1 cellular context compared by ENCODE assay signal in the genomic region with DNA sequence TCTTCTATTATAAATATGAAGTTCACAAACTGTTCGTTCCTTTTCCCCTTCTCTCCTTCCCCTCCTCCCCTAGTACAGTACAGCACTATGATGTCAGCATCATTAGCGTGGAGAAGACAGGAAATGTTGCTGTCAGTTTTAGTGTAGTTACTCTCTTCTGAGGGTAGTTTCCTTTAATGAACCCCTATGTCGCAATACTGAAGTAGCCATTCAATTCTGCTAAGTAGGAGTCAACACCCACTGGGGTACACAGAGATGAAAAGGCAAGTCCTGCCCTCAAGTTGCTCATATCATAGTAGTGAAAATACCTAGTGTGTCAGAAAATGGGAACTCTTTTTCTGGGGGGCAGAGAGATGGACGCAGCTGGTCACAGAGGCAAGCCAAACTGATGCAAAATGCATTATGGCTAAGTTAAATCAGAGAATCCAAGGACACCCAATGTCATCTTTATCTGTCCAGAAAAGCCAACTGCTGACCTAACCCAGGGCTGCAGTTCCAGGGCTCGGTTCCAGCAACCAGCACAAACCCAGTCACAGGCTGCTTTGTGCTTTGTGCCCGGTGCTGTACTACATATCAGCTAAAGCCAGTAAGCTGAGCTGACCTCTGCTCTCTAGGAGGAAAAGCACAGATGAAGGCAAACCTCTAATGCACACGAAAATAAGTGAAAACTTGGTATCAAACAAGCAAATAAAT.
TF ChIP-seq lines count a peak whose summit lies in the region.

No MANE protein-coding gene starts in this region.

TF ChIP-seq in K562, 482 proteins besides CTCF, POLR2A, EP300 and RAD21 (continued from another document):
- TF ChIP-seq, protein P1, sequence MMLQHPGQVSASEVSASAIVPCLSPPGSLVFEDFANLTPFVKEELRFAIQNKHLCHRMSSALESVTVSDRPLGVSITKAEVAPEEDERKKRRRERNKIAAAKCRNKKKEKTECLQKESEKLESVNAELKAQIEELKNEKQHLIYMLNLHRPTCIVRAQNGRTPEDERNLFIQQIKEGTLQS (IDR thresholded peaks at IDR 0.05): peak; percentile 24; the same call in 1 of the 2 replicates
- TF ChIP-seq, protein P1 (CRISPR knock-in tag; conservative IDR thresholded peaks at IDR 0.05): no peak
- TF ChIP-seq, protein P2, sequence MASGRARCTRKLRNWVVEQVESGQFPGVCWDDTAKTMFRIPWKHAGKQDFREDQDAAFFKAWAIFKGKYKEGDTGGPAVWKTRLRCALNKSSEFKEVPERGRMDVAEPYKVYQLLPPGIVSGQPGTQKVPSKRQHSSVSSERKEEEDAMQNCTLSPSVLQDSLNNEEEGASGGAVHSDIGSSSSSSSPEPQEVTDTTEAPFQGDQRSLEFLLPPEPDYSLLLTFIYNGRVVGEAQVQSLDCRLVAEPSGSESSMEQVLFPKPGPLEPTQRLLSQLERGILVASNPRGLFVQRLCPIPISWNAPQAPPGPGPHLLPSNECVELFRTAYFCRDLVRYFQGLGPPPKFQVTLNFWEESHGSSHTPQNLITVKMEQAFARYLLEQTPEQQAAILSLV (tag; IDR thresholded peaks at IDR 0.05): peak; percentile 49; the same call in 1 of the 2 replicates
- TF ChIP-seq POLR2B (IDR thresholded peaks at IDR 0.05; ENCODE audit: low read depth, partially characterized antibody): no peak
- TF ChIP-seq ZNF24 (IDR thresholded peaks at IDR 0.05): no peak
- TF ChIP-seq, protein P3, sequence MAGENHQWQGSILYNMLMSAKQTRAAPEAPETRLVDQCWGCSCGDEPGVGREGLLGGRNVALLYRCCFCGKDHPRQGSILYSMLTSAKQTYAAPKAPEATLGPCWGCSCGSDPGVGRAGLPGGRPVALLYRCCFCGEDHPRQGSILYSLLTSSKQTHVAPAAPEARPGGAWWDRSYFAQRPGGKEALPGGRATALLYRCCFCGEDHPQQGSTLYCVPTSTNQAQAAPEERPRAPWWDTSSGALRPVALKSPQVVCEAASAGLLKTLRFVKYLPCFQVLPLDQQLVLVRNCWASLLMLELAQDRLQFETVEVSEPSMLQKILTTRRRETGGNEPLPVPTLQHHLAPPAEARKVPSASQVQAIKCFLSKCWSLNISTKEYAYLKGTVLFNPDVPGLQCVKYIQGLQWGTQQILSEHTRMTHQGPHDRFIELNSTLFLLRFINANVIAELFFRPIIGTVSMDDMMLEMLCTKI (IDR thresholded peaks at IDR 0.05; ENCODE audit: partially characterized antibody): no peak
- TF ChIP-seq DACH1 (IDR thresholded peaks at IDR 0.05; ENCODE audit: partially characterized antibody): no peak
- no peak for TF ChIP-seq NCOA6 (IDR thresholded peaks at IDR 0.05)
- TF ChIP-seq ZNF780A (CRISPR knock-in tag; IDR thresholded peaks at IDR 0.05): no peak
- TF ChIP-seq POLR2AphosphoS2 (IDR thresholded peaks at IDR 0.05; ENCODE audit: low read length): no peak
- TF ChIP-seq, protein P4, sequence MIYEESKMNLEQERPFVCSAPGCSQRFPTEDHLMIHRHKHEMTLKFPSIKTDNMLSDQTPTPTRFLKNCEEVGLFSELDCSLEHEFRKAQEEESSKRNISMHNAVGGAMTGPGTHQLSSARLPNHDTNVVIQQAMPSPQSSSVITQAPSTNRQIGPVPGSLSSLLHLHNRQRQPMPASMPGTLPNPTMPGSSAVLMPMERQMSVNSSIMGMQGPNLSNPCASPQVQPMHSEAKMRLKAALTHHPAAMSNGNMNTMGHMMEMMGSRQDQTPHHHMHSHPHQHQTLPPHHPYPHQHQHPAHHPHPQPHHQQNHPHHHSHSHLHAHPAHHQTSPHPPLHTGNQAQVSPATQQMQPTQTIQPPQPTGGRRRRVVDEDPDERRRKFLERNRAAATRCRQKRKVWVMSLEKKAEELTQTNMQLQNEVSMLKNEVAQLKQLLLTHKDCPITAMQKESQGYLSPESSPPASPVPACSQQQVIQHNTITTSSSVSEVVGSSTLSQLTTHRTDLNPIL (CRISPR knock-in tag; IDR thresholded peaks at IDR 0.05): no peak
- TF ChIP-seq NFRKB (IDR thresholded peaks at IDR 0.05; ENCODE audit: low read depth): no peak
- no peak for TF ChIP-seq TCF3 (CRISPR knock-in tag; IDR thresholded peaks at IDR 0.05)
- TF ChIP-seq ZNF408 (CRISPR knock-in tag; IDR thresholded peaks at IDR 0.05; ENCODE audit: low read depth): no peak
- TF ChIP-seq ZNF324 (CRISPR knock-in tag; IDR thresholded peaks at IDR 0.05): no peak
- no peak for TF ChIP-seq HNRNPL (IDR thresholded peaks at IDR 0.05; ENCODE audit: low read depth, low read length)
- no peak for TF ChIP-seq ZNF140 (CRISPR knock-in tag; IDR thresholded peaks at IDR 0.05)
- no peak for TF ChIP-seq CBX3 (IDR thresholded peaks at IDR 0.05; ENCODE audit: borderline replicate concordance in 1 of 2, low read length in 2 of 2)
- TF ChIP-seq, protein P5, sequence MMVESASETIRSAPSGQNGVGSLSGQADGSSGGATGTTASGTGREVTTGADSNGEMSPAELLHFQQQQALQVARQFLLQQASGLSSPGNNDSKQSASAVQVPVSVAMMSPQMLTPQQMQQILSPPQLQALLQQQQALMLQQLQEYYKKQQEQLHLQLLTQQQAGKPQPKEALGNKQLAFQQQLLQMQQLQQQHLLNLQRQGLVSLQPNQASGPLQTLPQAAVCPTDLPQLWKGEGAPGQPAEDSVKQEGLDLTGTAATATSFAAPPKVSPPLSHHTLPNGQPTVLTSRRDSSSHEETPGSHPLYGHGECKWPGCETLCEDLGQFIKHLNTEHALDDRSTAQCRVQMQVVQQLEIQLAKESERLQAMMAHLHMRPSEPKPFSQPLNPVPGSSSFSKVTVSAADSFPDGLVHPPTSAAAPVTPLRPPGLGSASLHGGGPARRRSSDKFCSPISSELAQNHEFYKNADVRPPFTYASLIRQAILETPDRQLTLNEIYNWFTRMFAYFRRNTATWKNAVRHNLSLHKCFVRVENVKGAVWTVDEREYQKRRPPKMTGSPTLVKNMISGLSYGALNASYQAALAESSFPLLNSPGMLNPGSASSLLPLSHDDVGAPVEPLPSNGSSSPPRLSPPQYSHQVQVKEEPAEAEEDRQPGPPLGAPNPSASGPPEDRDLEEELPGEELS (CRISPR knock-in tag; IDR thresholded peaks at IDR 0.05; ENCODE audit: borderline replicate concordance): no peak
- TF ChIP-seq, protein P6, sequence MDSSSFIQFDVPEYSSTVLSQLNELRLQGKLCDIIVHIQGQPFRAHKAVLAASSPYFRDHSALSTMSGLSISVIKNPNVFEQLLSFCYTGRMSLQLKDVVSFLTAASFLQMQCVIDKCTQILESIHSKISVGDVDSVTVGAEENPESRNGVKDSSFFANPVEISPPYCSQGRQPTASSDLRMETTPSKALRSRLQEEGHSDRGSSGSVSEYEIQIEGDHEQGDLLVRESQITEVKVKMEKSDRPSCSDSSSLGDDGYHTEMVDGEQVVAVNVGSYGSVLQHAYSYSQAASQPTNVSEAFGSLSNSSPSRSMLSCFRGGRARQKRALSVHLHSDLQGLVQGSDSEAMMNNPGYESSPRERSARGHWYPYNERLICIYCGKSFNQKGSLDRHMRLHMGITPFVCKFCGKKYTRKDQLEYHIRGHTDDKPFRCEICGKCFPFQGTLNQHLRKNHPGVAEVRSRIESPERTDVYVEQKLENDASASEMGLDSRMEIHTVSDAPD (CRISPR knock-in tag; IDR thresholded peaks at IDR 0.05): no peak
- TF ChIP-seq CEBPG (CRISPR knock-in tag; IDR thresholded peaks at IDR 0.05): no peak
- peak; percentile 81 to 89 for TF ChIP-seq CEBPG (tag; conservative IDR thresholded peaks at IDR 0.05 in 1 of 2, IDR thresholded peaks at IDR 0.05 in 1 of 2)
- TF ChIP-seq, protein P7, sequence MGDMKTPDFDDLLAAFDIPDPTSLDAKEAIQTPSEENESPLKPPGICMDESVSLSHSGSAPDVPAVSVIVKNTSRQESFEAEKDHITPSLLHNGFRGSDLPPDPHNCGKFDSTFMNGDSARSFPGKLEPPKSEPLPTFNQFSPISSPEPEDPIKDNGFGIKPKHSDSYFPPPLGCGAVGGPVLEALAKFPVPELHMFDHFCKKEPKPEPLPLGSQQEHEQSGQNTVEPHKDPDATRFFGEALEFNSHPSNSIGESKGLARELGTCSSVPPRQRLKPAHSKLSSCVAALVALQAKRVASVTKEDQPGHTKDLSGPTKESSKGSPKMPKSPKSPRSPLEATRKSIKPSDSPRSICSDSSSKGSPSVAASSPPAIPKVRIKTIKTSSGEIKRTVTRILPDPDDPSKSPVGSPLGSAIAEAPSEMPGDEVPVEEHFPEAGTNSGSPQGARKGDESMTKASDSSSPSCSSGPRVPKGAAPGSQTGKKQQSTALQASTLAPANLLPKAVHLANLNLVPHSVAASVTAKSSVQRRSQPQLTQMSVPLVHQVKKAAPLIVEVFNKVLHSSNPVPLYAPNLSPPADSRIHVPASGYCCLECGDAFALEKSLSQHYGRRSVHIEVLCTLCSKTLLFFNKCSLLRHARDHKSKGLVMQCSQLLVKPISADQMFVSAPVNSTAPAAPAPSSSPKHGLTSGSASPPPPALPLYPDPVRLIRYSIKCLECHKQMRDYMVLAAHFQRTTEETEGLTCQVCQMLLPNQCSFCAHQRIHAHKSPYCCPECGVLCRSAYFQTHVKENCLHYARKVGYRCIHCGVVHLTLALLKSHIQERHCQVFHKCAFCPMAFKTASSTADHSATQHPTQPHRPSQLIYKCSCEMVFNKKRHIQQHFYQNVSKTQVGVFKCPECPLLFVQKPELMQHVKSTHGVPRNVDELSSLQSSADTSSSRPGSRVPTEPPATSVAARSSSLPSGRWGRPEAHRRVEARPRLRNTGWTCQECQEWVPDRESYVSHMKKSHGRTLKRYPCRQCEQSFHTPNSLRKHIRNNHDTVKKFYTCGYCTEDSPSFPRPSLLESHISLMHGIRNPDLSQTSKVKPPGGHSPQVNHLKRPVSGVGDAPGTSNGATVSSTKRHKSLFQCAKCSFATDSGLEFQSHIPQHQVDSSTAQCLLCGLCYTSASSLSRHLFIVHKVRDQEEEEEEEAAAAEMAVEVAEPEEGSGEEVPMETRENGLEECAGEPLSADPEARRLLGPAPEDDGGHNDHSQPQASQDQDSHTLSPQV (IDR thresholded peaks at IDR 0.05): 0 out of 2 replicates have a peak, but pooled peaks have one; percentile 21
TF ChIP-seq in K562: peak in this region for 7.
